14 cellular contexts compared by ENCODE assay signal in genomic region chr12:47860873-47861272, GRCh38.
"Had no signal": no experiment of that assay in that cellular context is flagged by ENCODE, and none has a peak within 500 bp of the region (broad histone marks: within the 10 kb centered on the region; RNA-seq: fewer than 3 reads in every experiment).

No MANE protein-coding gene starts in this region.

- ATAC-seq: left ventricle myocardium superior had no signal

- H3K27ac Mint-ChIP-seq: endodermal cell, nephron, type B pancreatic cell had no signal

- H3K36me3 Mint-ChIP-seq: type B pancreatic cell had no signal

- H3K9me3 Mint-ChIP-seq: endodermal cell, nephron, type B pancreatic cell had no signal

- DNase-seq: amniotic stem cell; dorsolateral prefrontal cortex; endodermal cell; head of caudate nucleus; kidney glomerular epithelial cell; left ventricle myocardium superior; mesenchymal stem cell; nucleus accumbens; posterior cingulate gyrus; retina; stimulated activated CD4-positive, alpha-beta T cell treated with anti-CD3 and anti-CD28 coated beads, Interleukin-12 subunit alpha, Interleukin-12 subunit beta, amount 100 ng/mL, for 4 hours; stimulated activated naive CD4-positive, alpha-beta T cell had no signal

- H3K4me3 Mint-ChIP-seq: endodermal cell, nephron, type B pancreatic cell had no signal

- H3K4me1 Mint-ChIP-seq: endodermal cell, nephron had no signal
